ENCODE assay signal across 17 cellular contexts in genomic region chr3:150609988-150610387, GRCh38. TPM values are rescaled to one million over a fixed set of nuclear protein-coding genes. Genes with fewer than 3 reads are reported as not detected.
DNase-seq lines count a peak whose midpoint lies in the region; ATAC-seq and TF ChIP-seq lines count a peak whose summit lies in the region.
"Had no signal": no experiment of that assay in that cellular context is flagged by ENCODE, and none has a peak within 500 bp of the region (broad histone marks: within the 10 kb centered on the region; RNA-seq: fewer than 3 reads in every experiment).

No MANE protein-coding gene starts in this region.

- no peak for ATAC-seq in CD4-positive, CD25-positive, alpha-beta regulatory T cell (ENCODE audit: low read depth in 2 of 2)
- ATAC-seq in PC-3 = no peak
- no peak for ATAC-seq in effector memory CD8-positive, alpha-beta T cell (replicated peaks)
- ATAC-seq in HG02884 (IDR thresholded peaks at IDR 0.05; ENCODE audit: unreplicated experiment) = no peak

- H3F3A ChIP-seq in PC-3 (ENCODE audit: low read length, unreplicated experiment) = no peaks in the 10 kb centered on the region

- CTCF ChIA-PET in CD8-positive, alpha-beta memory T cell (lab: Charles Lee) = no interaction called here
- CTCF ChIA-PET in PC-3 (lab: Charles Lee) = no interaction called here

- H3K9me3 Mint-ChIP-seq in CD4-positive, CD25-positive, alpha-beta regulatory T cell = no peaks in the 10 kb centered on the region
- H3K9me3 Mint-ChIP-seq in CD8-positive, alpha-beta memory T cell = no peaks in the 10 kb centered on the region
- no peaks in the 10 kb centered on the region for H3K9me3 Mint-ChIP-seq in effector memory CD8-positive, alpha-beta T cell

- no peaks in the 10 kb centered on the region for H3K9me3 ChIP-seq in CD4-positive, CD25-positive, alpha-beta regulatory T cell (ENCODE audit: control insufficient read depth in 2 of 2, low read length in 2 of 2)
- H3K9me3 ChIP-seq in CD8-positive, alpha-beta memory T cell (ENCODE audit: low read length) = no peaks in the 10 kb centered on the region
- H3K9me3 ChIP-seq in PC-3 (ENCODE audit: low read length) = no peaks in the 10 kb centered on the region
- H3K9me3 ChIP-seq: heart right ventricle, tibial nerve had no signal

- peak overlapping the region; percentile 14 to 75 (median 20) for H3K27ac Mint-ChIP-seq in CD4-positive, CD25-positive, alpha-beta regulatory T cell
- H3K27ac Mint-ChIP-seq in CD8-positive, alpha-beta memory T cell = peak overlapping the region in 4 of 8 donors; percentile 1 to 56 (median 20)
- peak overlapping the region; percentile 2 to 71 for H3K27ac Mint-ChIP-seq in effector memory CD8-positive, alpha-beta T cell
- H3K27ac Mint-ChIP-seq: nephron progenitor cell had no signal

- H3K27ac ChIP-seq in CD4-positive, CD25-positive, alpha-beta regulatory T cell (ENCODE audit: insufficient read depth, low read length, poor library complexity, severe bottlenecking) = no peak overlapping the region
- no peak overlapping the region for H3K27ac ChIP-seq in CD8-positive, alpha-beta memory T cell (ENCODE audit: low read depth, low read length)
- H3K27ac ChIP-seq in PC-3 (ENCODE audit: low read length) = no peak overlapping the region
- H3K27ac ChIP-seq: heart right ventricle, RWPE1, tibial nerve had no signal

- peak overlapping the region; percentile 60 for H3K4me3 ChIP-seq in CD4-positive, CD25-positive, alpha-beta regulatory T cell (ENCODE audit: low read depth, low read length)
- H3K4me3 ChIP-seq in CD8-positive, alpha-beta memory T cell (ENCODE audit: low read length) = no peak overlapping the region
- no peak overlapping the region for H3K4me3 ChIP-seq in PC-3 (ENCODE audit: low read length)
- H3K4me3 ChIP-seq: heart right ventricle, tibial nerve had no signal

- peaks cover 69% of the 10 kb centered on the region for H3K4me1 ChIP-seq in CD4-positive, CD25-positive, alpha-beta regulatory T cell (ENCODE audit: control insufficient read depth, insufficient read depth, low read length, poor library complexity, severe bottlenecking)
- peaks cover 66% of the 10 kb centered on the region for H3K4me1 ChIP-seq in CD8-positive, alpha-beta memory T cell (ENCODE audit: insufficient read depth, low read length)
- H3K4me1 ChIP-seq in PC-3 (ENCODE audit: insufficient read depth, low read length) = peaks cover 19% of the 10 kb centered on the region

- no TSS peak for BruUV-seq in PC-3 (replicated peaks; lab: Mats Ljungman, UMichigan)

- H3K36me3 Mint-ChIP-seq in CD4-positive, CD25-positive, alpha-beta regulatory T cell = peaks cover 37% of the 10 kb centered on the region
- H3K36me3 Mint-ChIP-seq in CD8-positive, alpha-beta memory T cell = peaks cover 4 to 57% (median 14%) of the 10 kb centered on the region in 3 donors
- peaks cover 45% of the 10 kb centered on the region for H3K36me3 Mint-ChIP-seq in effector memory CD8-positive, alpha-beta T cell (ENCODE audit: insufficient read depth)

- peaks cover 95% of the 10 kb centered on the region for H3K79me2 ChIP-seq in PC-3 (ENCODE audit: low read length)

- no peak overlapping the region for H3K9ac ChIP-seq in PC-3 (ENCODE audit: low read length)

- DNase-seq in CD4-positive, CD25-positive, alpha-beta regulatory T cell = no peak
- no peak for DNase-seq in CD8-positive, alpha-beta memory T cell
- DNase-seq in PC-3 = no peak
- DNase-seq in effector memory CD8-positive, alpha-beta T cell = no peak
- no peak for DNase-seq in cardiac septum (ENCODE audit: low spot score)
- DNase-seq in NCI-H526 treated with DMSO at 0.1 percent for 48 hours (lab: John Stamatoyannopoulos, UW) = no peak
- DNase-seq: amygdala, cerebellar nuclear complex, GDM1, heart right ventricle, islet precursor cell, NCI-H1105, NCI-H2171 treated with DMSO at 0.1 percent for 48 hours, nephron progenitor cell had no signal

- intact Hi-C loops in PC-3 (cut with micrococcal nuclease) (no loop called here), cardiac septum (cut with DNase I) (no loop called here)

- POLR2A ChIA-PET in CD8-positive, alpha-beta memory T cell (lab: Charles Lee) = no interaction called here
- POLR2A ChIA-PET in PC-3 (lab: Charles Lee; ENCODE audit: unreplicated experiment) = no interaction called here

- H3K36me3 ChIP-seq in CD4-positive, CD25-positive, alpha-beta regulatory T cell (ENCODE audit: control insufficient read depth, insufficient read depth, low read length) = peaks cover 20% of the 10 kb centered on the region
- no peaks in the 10 kb centered on the region for H3K36me3 ChIP-seq in CD8-positive, alpha-beta memory T cell (ENCODE audit: insufficient read depth, low read length)
- H3K36me3 ChIP-seq in PC-3 (ENCODE audit: low read depth, low read length) = peaks cover 52% of the 10 kb centered on the region

- H3K4me2 ChIP-seq in PC-3 (ENCODE audit: low read length) = peak overlapping the region; percentile 8; the same call in 1 of the 2 replicates

- H3K27me3 Mint-ChIP-seq in CD4-positive, CD25-positive, alpha-beta regulatory T cell = no peaks in the 10 kb centered on the region
- H3K27me3 Mint-ChIP-seq in CD8-positive, alpha-beta memory T cell = no peaks in the 10 kb centered on the region
- no peaks in the 10 kb centered on the region for H3K27me3 Mint-ChIP-seq in effector memory CD8-positive, alpha-beta T cell

- TF ChIP-seq CTCF in PC-3 (conservative IDR thresholded peaks at IDR 0.05; ENCODE audit: low read depth, low read length) = no peak

- peaks cover 60 to 85% (median 74%) of the 10 kb centered on the region in 4 donors for H3K4me1 Mint-ChIP-seq in CD4-positive, CD25-positive, alpha-beta regulatory T cell
- H3K4me1 Mint-ChIP-seq in CD8-positive, alpha-beta memory T cell = peaks cover 81 to 91% (median 90%) of the 10 kb centered on the region in 3 donors
- H3K4me1 Mint-ChIP-seq in effector memory CD8-positive, alpha-beta T cell (ENCODE audit: low read depth in 2 of 2) = peaks cover 54 to 82% of the 10 kb centered on the region in 2 donors

- H2AFZ ChIP-seq in PC-3 (ENCODE audit: low read length) = no peak overlapping the region

- H3K9me2 ChIP-seq in PC-3 (replicated peaks; ENCODE audit: low read length) = no peaks in the 10 kb centered on the region

- peak overlapping the region; percentile 6 to 94 (median 40) for H3K4me3 Mint-ChIP-seq in CD4-positive, CD25-positive, alpha-beta regulatory T cell
- H3K4me3 Mint-ChIP-seq in CD8-positive, alpha-beta memory T cell = peak overlapping the region in 6 of 7 donors; percentile 2 to 68 (median 36)
- peak overlapping the region; percentile 47 to 58 for H3K4me3 Mint-ChIP-seq in effector memory CD8-positive, alpha-beta T cell
- H3K4me3 Mint-ChIP-seq: nephron progenitor cell had no signal

- H3K27me3 ChIP-seq in CD4-positive, CD25-positive, alpha-beta regulatory T cell (ENCODE audit: control insufficient read depth, insufficient read depth, low read length) = no peaks in the 10 kb centered on the region
- no peaks in the 10 kb centered on the region for H3K27me3 ChIP-seq in CD8-positive, alpha-beta memory T cell (ENCODE audit: insufficient read depth, low read length, poor library complexity, severe bottlenecking)
- no peaks in the 10 kb centered on the region for H3K27me3 ChIP-seq in PC-3 (ENCODE audit: low read length)
- H3K27me3 ChIP-seq: heart right ventricle, tibial nerve had no signal

- peaks cover 65% of the 10 kb centered on the region for H4K20me1 ChIP-seq in PC-3 (ENCODE audit: low read length)

RNA-seq across cellular contexts. Expression of gene SELENOT, which starts 6.9 kb away (rescaled TPM):
- total RNA-seq in CD4-positive, CD25-positive, alpha-beta regulatory T cell = 102 TPM
- 100 to 1,000 TPM; 301 to 418 (median 321) TPM for polyA plus RNA-seq in CD4-positive, CD25-positive, alpha-beta regulatory T cell
- total RNA-seq in CD8-positive, alpha-beta memory T cell = 100 to 1,000 TPM; 158 to 162 TPM
- polyA plus RNA-seq in CD8-positive, alpha-beta memory T cell = 311 TPM
- total RNA-seq in PC-3 (2014; rRNA removed) (109 and 119 TPM in 2 replicates), cardiac septum (75.8 TPM)
